Comparison of ENCODE assay signal across 1 cellular context in genomic region chr2:1750270-1750934, GRCh38.
TF ChIP-seq lines count a peak whose summit lies in the region.

No MANE protein-coding gene starts in this region.

TF ChIP-seq in HCT116, 20 proteins besides CTCF, POLR2A, EP300 and RAD21 (continued from another document):
- TF ChIP-seq REST (IDR thresholded peaks at IDR 0.05; ENCODE audit: low read depth) (no peak), EZH2 (IDR thresholded peaks at IDR 0.05) (no peak)
